Comparison of ENCODE assay signal across 17 cellular contexts in the genomic region with DNA sequence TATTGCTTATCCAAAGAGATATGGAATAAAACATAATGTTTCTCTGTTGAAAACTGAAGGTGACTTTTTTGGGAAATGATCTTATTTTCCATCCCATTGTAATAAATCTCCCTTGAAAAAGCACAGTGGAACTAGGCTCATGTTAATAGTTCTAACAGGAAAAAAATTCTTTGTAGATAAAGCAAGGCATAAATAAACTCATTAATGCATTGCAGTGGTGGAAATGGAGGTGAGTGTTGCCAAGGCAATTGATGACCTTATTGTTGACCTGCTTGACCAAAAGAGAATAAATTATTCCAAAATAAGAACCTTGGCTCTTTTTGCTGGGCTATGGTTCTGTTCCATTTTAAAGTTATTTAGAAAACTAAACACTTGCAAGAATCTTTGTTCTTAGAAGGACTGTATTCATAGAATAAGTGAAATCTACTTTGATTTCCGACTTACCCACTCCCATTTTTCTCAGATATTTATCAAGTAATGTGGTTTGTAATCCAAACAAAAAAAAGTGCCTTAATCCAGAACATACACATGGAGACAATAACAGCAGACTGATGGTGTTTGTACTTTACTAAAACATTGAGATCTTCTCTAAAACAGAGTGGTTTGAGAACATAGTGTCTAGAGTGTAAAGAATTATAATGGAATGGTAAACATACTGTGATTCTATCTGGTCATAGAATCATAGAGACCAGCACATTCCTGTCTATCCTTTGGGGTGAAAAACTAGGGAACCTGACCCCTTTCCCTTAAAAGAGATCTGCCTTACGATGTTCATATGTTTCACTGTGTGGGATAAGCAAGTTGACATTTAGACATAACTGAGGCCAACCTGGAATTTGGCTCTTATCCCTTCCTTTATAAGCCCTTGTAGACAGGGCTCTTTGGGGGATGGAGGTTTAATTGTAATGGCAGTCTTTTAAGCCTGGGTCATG.
DNase-seq lines count a peak whose midpoint lies in the region; ATAC-seq and TF ChIP-seq lines count a peak whose summit lies in the region.
"Had no signal": no experiment of that assay in that cellular context is flagged by ENCODE, and none has a peak within 500 bp of the region (broad histone marks: within the 10 kb centered on the region; RNA-seq: fewer than 3 reads in every experiment).

No MANE protein-coding gene starts in this region.

- no peak for TF ChIP-seq CTCF in RWPE2 (IDR thresholded peaks at IDR 0.05; ENCODE audit: poor library complexity, severe bottlenecking)
- TF ChIP-seq CTCF in parathyroid adenoma (IDR thresholded peaks at IDR 0.05): no peak

- no peak overlapping the region for H3K9ac ChIP-seq in parathyroid adenoma

- H3K9me3 ChIP-seq in RWPE2 (ENCODE audit: severe bottlenecking) (no peaks in the 10 kb centered on the region), parathyroid adenoma (ENCODE audit: control insufficient read depth, low read length) (no peaks in the 10 kb centered on the region)
- H3K9me3 ChIP-seq: sigmoid colon, thyroid gland had no signal

- no peak for ATAC-seq in RWPE2 (ENCODE audit: low read depth)
- no peak for ATAC-seq in activated naive CD8-positive, alpha-beta T cell treated with anti-CD3 and anti-CD28 coated beads, Interleukin-2, amount 50 U/mL, for 24 hours
- ATAC-seq in GM18858 (IDR thresholded peaks at IDR 0.05; ENCODE audit: unreplicated experiment): no peak
- ATAC-seq in HG03457 (IDR thresholded peaks at IDR 0.05; ENCODE audit: unreplicated experiment): no peak
- ATAC-seq: activated CD4-positive, CD25-positive, alpha-beta regulatory T cell treated with anti-CD3 and anti-CD28 coated beads, Interleukin-2, amount 50 U/mL, for 24 hours had no signal

- peak overlapping the region; percentile 38 for H3K4me2 ChIP-seq in parathyroid adenoma (ENCODE audit: low read length)

- no peaks in the 10 kb centered on the region for H3K27me3 Mint-ChIP-seq in activated naive CD8-positive, alpha-beta T cell treated with anti-CD3 and anti-CD28 coated beads, Interleukin-2, amount 50 U/mL, for 24 hours

- no peaks in the 10 kb centered on the region for H3K9me3 Mint-ChIP-seq in activated naive CD8-positive, alpha-beta T cell treated with anti-CD3 and anti-CD28 coated beads, Interleukin-2, amount 50 U/mL, for 24 hours

- H3K36me3 Mint-ChIP-seq in activated naive CD8-positive, alpha-beta T cell treated with anti-CD3 and anti-CD28 coated beads, Interleukin-2, amount 50 U/mL, for 24 hours (ENCODE audit: low read depth): peaks cover 56% of the 10 kb centered on the region

- H3K4me1 Mint-ChIP-seq in activated naive CD8-positive, alpha-beta T cell treated with anti-CD3 and anti-CD28 coated beads, Interleukin-2, amount 50 U/mL, for 24 hours: no peaks in the 10 kb centered on the region

- H3K27ac ChIP-seq in ACC112 (ENCODE audit: low read depth, low read length): peak overlapping the region; percentile 80
- H3K27ac ChIP-seq in RWPE2 (ENCODE audit: poor library complexity, severe bottlenecking): peak overlapping the region; percentile 55
- peak overlapping the region; percentile 88 for H3K27ac ChIP-seq in parathyroid adenoma
- H3K27ac ChIP-seq: foreskin keratinocyte, thyroid gland had no signal

- DNase-seq in RWPE2 (ENCODE audit: low spot score): no peak
- DNase-seq in fibroblast of gingiva (ENCODE audit: low read depth): peak; percentile 11
- DNase-seq in DMS53 (lab: John Stamatoyannopoulos, UW): no peak
- DNase-seq in activated naive CD8-positive, alpha-beta T cell treated with anti-CD3 and anti-CD28 coated beads, Interleukin-2, amount 50 U/mL, for 24 hours: no peak
- DNase-seq: effector CD8-positive, alpha-beta T cell; NCI-H2171; sigmoid colon; stimulated activated CD4-positive, alpha-beta T cell treated with anti-CD3 and anti-CD28 coated beads, Interleukin-4, amount 100 ng/mL, for 1 hour; thyroid gland had no signal

- H3K27me3 ChIP-seq in ACC112 (ENCODE audit: insufficient read depth, low read length): no peaks in the 10 kb centered on the region
- H3K27me3 ChIP-seq in RWPE2 (ENCODE audit: insufficient read depth, poor library complexity, severe bottlenecking): no peaks in the 10 kb centered on the region
- H3K27me3 ChIP-seq in parathyroid adenoma (ENCODE audit: control insufficient read depth, insufficient read depth, low read length): no peaks in the 10 kb centered on the region
- H3K27me3 ChIP-seq: foreskin keratinocyte, sigmoid colon, thyroid gland had no signal

- H3K79me2 ChIP-seq in ACC112 (ENCODE audit: control insufficient read depth, insufficient read depth, low read length, unreplicated experiment) (no peaks in the 10 kb centered on the region), parathyroid adenoma (peaks cover 12% of the 10 kb centered on the region)

- H2AFZ ChIP-seq in ACC112 (ENCODE audit: low read length, unreplicated experiment) (no peak overlapping the region), parathyroid adenoma (no peak overlapping the region)

- peaks cover 43% of the 10 kb centered on the region for H3K4me1 ChIP-seq in ACC112 (ENCODE audit: control insufficient read depth, insufficient read depth, low read length, unreplicated experiment)
- H3K4me1 ChIP-seq in RWPE2 (ENCODE audit: insufficient read depth, poor library complexity, severe bottlenecking): peaks cover 29% of the 10 kb centered on the region
- peaks cover 27% of the 10 kb centered on the region for H3K4me1 ChIP-seq in parathyroid adenoma
- H3K4me1 ChIP-seq: foreskin keratinocyte, thyroid gland had no signal

- H3K4me3 ChIP-seq in ACC112 (ENCODE audit: low read depth, low read length) (peak overlapping the region; percentile 33; the same call in 1 of the 2 replicates), RWPE2 (ENCODE audit: severe bottlenecking) (no peak overlapping the region), parathyroid adenoma (ENCODE audit: low read depth, low read length) (no peak overlapping the region)
- H3K4me3 ChIP-seq: lung, sigmoid colon, thyroid gland had no signal

- no peak overlapping the region for H3K4me3 Mint-ChIP-seq in activated naive CD8-positive, alpha-beta T cell treated with anti-CD3 and anti-CD28 coated beads, Interleukin-2, amount 50 U/mL, for 24 hours
- H3K4me3 Mint-ChIP-seq: T-helper 2 cell treated with Interferon-gamma antibody and Interleukin-4, amounts not matched to agents 5 μg/mL and 100 μg/mL, for 36 hours had no signal

- H3K36me3 ChIP-seq in ACC112 (ENCODE audit: insufficient read depth, low read length) (no peaks in the 10 kb centered on the region; the same call in 1 of the 2 replicates), RWPE2 (ENCODE audit: low read depth) (peaks cover 24% of the 10 kb centered on the region), parathyroid adenoma (ENCODE audit: control insufficient read depth, insufficient read depth, low read length) (no peaks in the 10 kb centered on the region)
- H3K36me3 ChIP-seq: thyroid gland had no signal

- H3K27ac Mint-ChIP-seq in activated naive CD8-positive, alpha-beta T cell treated with anti-CD3 and anti-CD28 coated beads, Interleukin-2, amount 50 U/mL, for 24 hours: no peak overlapping the region
- H3K27ac Mint-ChIP-seq: T-helper 2 cell treated with Interferon-gamma antibody and Interleukin-4, amounts not matched to agents 5 μg/mL and 100 μg/mL, for 36 hours had no signal
